ENCODE assay signal across 8 cellular contexts in genomic region chr6:158232445-158233213, GRCh38.
DNase-seq lines count a peak whose midpoint lies in the region; ATAC-seq and TF ChIP-seq lines count a peak whose summit lies in the region.

No MANE protein-coding gene starts in this region.

- no peak for TF ChIP-seq CTCF in GM13977 (IDR thresholded peaks at IDR 0.05; ENCODE audit: extremely low read depth, insufficient read depth, missing control alignments)
- no peak for TF ChIP-seq CTCF in choroid plexus epithelial cell (conservative IDR thresholded peaks at IDR 0.05; ENCODE audit: low read depth, low read length)

- DNase-seq in GM13977 (ENCODE audit: low spot score) (peak; percentile 67), NCI-H2171 (lab: John Stamatoyannopoulos, UW) (peak; percentile 75), choroid plexus epithelial cell (ENCODE audit: low read depth) (peak; percentile 62), kidney tubule cell (ENCODE audit: low spot score) (peak; percentile 73), foreskin melanocyte (no peak)
- peak; percentile 15 for DNase-seq in activated CD4-positive, alpha-beta T cell treated with anti-CD3 and anti-CD28 coated beads for 1 hour
- peak; percentile 60 for DNase-seq in stimulated activated CD4-positive, alpha-beta T cell treated with anti-CD3 and anti-CD28 coated beads, Interleukin-15, amount 100 ng/mL, for 24 hours

- ATAC-seq in HG02943 (IDR thresholded peaks at IDR 0.05; ENCODE audit: low read depth, unreplicated experiment), result peak; percentile 22

- H3K4me3 ChIP-seq in choroid plexus epithelial cell (ENCODE audit: low read depth, low read length), result peak overlapping the region; percentile 74

- in situ Hi-C loops in GM13977 (cut with MboI; ENCODE audit: low pct_unique_long_range_greater_than_20kb, low sequenced_read_pairs, unreplicated experiment), result no loop called here
